ENCODE assay signal across 1 cellular context in genomic region chr15:31724903-31725302, GRCh38.
DNase-seq lines count a peak whose midpoint lies in the region; TF ChIP-seq lines count a peak whose summit lies in the region.
"Not testable (repeated sequence)": the region's sequence is repeated elsewhere in the genome, so short reads cannot be mapped to it uniquely, and the experiment has no call there.

No MANE protein-coding gene starts in this region.

- not testable (repeated sequence) for H3K9me3 ChIP-seq in esophagus muscularis mucosa

- peak; percentile 91 for DNase-seq in esophagus muscularis mucosa (ENCODE audit: extremely low spot score)

- not testable (repeated sequence) for H3K4me3 ChIP-seq in esophagus muscularis mucosa

- not testable (repeated sequence) for H3K27ac ChIP-seq in esophagus muscularis mucosa (replicated peaks in 1 of 4)

- intact Hi-C loops in esophagus muscularis mucosa (cut with DNase I): not testable (repeated sequence)

- 80% methylated on average over 4 of the region's 5 CpGs for WGBS in esophagus muscularis mucosa

- not testable (repeated sequence) for TF ChIP-seq EP300 in esophagus muscularis mucosa (IDR thresholded peaks at IDR 0.05)

- H3K4me1 ChIP-seq in esophagus muscularis mucosa: not testable (repeated sequence)

- not testable (repeated sequence) for TF ChIP-seq CTCF in esophagus muscularis mucosa (IDR thresholded peaks at IDR 0.05)

- H3K36me3 ChIP-seq in esophagus muscularis mucosa: not testable (repeated sequence)

- not testable (repeated sequence) for TF ChIP-seq POLR2A in esophagus muscularis mucosa (IDR thresholded peaks at IDR 0.05; ENCODE audit: low read depth)

- not testable (repeated sequence) for H3K27me3 ChIP-seq in esophagus muscularis mucosa
